ENCODE assay signal across 14 cellular contexts in the genomic region with DNA sequence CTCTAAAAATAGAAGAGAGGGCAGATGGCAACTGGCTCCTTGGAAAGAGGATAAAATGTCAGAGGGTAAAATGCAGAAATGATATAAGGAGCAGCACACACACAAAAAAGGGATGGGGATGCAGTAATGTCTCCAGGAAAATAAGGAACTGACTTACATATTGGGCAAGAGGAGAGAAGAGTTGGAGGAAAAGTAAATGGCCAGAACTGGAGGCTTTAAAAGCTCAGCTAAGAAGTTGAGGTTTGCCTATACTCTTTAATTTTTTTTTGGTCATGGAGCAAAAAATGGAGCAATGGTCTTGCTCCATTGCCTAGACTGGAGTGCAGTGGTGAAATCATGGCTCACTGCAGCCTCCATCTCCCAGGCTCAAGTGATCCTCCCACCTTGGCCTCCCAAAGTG.
DNase-seq lines count a peak whose midpoint lies in the region; TF ChIP-seq lines count a peak whose summit lies in the region.
"Had no signal": no experiment of that assay in that cellular context is flagged by ENCODE, and none has a peak within 500 bp of the region (broad histone marks: within the 10 kb centered on the region; RNA-seq: fewer than 3 reads in every experiment).

No MANE protein-coding gene starts in this region.

- peak; percentile 26 for DNase-seq in HFFc6
- DNase-seq in NCI-H2171 treated with DMSO at 0.1 percent for 48 hours (lab: John Stamatoyannopoulos, UW): peak; percentile 84
- DNase-seq in cardiac fibroblast (ENCODE audit: low read depth in 2 of 2): peak; percentile 34 to 54
- DNase-seq in RWPE1 (ENCODE audit: low spot score): no peak
- no peak for DNase-seq in iPS-NIHi7 (ENCODE audit: extremely low spot score)
- DNase-seq in tibial nerve (ENCODE audit: low spot score in 2 of 2): no peak
- DNase-seq: activated naive CD4-positive, alpha-beta T cell treated with anti-CD3 and anti-CD28 coated beads, Interleukin-2, amount 50 U/mL, for 16 hours; caudate nucleus; heart right ventricle; left colon; NCI-H1092 treated with DMSO at 0.1 percent for 48 hours; T-helper 1 cell had no signal

- H3K27ac Mint-ChIP-seq in HFFc6: no peak overlapping the region

- no peak overlapping the region for H3K9ac ChIP-seq in muscle layer of colon (ENCODE audit: low read length)

- peaks cover 23% of the 10 kb centered on the region for H3K27me3 Mint-ChIP-seq in HFFc6 (ENCODE audit: insufficient read depth)

- no peaks in the 10 kb centered on the region for H3K4me1 ChIP-seq in muscle layer of colon (ENCODE audit: insufficient read depth, low read length)
- no peaks in the 10 kb centered on the region for H3K4me1 ChIP-seq in tibial nerve

- H3K4me3 ChIP-seq in cardiac fibroblast (replicated peaks in 1 of 2; ENCODE audit: low read depth in 2 of 2, low read length in 2 of 2): no peak overlapping the region
- peak overlapping the region; percentile 9 to 32 for H3K4me3 ChIP-seq in muscle layer of colon (ENCODE audit: low read depth in 1 of 2, low read length in 2 of 2)
- no peak overlapping the region for H3K4me3 ChIP-seq in tibial nerve
- H3K4me3 ChIP-seq: heart right ventricle had no signal

- TF ChIP-seq CTCF in HFFc6 (IDR thresholded peaks at IDR 0.05) (no peak), cardiac fibroblast (IDR thresholded peaks at IDR 0.05; ENCODE audit: low read depth, low read length) (no peak), RWPE1 (conservative IDR thresholded peaks at IDR 0.05; ENCODE audit: low read depth) (no peak), tibial nerve (IDR thresholded peaks at IDR 0.05) (no peak)

- POLR2A ChIA-PET in RWPE1 (lab: Yijun Ruan, JAX; ENCODE audit: low non-redundant PET): no interaction called here

- H3K4me3 Mint-ChIP-seq in HFFc6: no peak overlapping the region

- peaks cover 15% of the 10 kb centered on the region for H3K36me3 ChIP-seq in muscle layer of colon (ENCODE audit: insufficient read depth, low read length)
- H3K36me3 ChIP-seq in tibial nerve: peaks cover 0 to 34% (median 0%) of the 10 kb centered on the region in 3 donors

- H3K27me3 ChIP-seq in muscle layer of colon (ENCODE audit: control insufficient read depth in 1 of 2, insufficient read depth in 2 of 2, low read length in 2 of 2) (no peaks in the 10 kb centered on the region), tibial nerve (no peaks in the 10 kb centered on the region)
- H3K27me3 ChIP-seq: heart right ventricle had no signal

- CTCF ChIA-PET in RWPE1 (lab: Yijun Ruan, JAX): interaction anchor here (0.6 to 1.6 kb wide), 8 partner anchors 12 to 1310 kb away, joined by 3 to 10 read pairs (median 3); no protein-coding TSS in a partner anchor

- H3K36me3 Mint-ChIP-seq in HFFc6 (ENCODE audit: low read depth): peaks cover 8% of the 10 kb centered on the region; the same call in 1 of the 2 replicates

- H3K27ac ChIP-seq in muscle layer of colon (ENCODE audit: low read depth, low read length) (no peak overlapping the region), RWPE1 (no peak overlapping the region), tibial nerve (no peak overlapping the region)
- H3K27ac ChIP-seq: C4-2B, heart right ventricle had no signal

- no peaks in the 10 kb centered on the region for H3K4me1 Mint-ChIP-seq in HFFc6 (ENCODE audit: low read depth)

- TF ChIP-seq POLR2A in tibial nerve (IDR thresholded peaks at IDR 0.05): no peak

- H3K9me3 ChIP-seq in muscle layer of colon (ENCODE audit: low read length): peaks cover 12% of the 10 kb centered on the region
- peaks cover 0 to 55% (median 12%) of the 10 kb centered on the region in 4 donors for H3K9me3 ChIP-seq in tibial nerve

- H3K9me3 Mint-ChIP-seq in HFFc6: peaks cover 24% of the 10 kb centered on the region; the same call in 1 of the 2 replicates

- TF ChIP-seq EP300 in tibial nerve (IDR thresholded peaks at IDR 0.05): no peak

Comparison
In these comparisons a context has a peak if more than half of its experiments do, and no peak if none do; other contexts are left out.
1. DNase-seq: peak in HFFc6 (single experiment), NCI-H2171 treated with DMSO at 0.1 percent for 48 hours (single experiment) and cardiac fibroblast (2 of 2); none in RWPE1 (single experiment), iPS-NIHi7 (single experiment) and tibial nerve (0 of 2).
2. H3K4me3 ChIP-seq: peak in muscle layer of colon (2 of 2); none in cardiac fibroblast (0 of 2) and tibial nerve (0 of 4).